In the genomic region with DNA sequence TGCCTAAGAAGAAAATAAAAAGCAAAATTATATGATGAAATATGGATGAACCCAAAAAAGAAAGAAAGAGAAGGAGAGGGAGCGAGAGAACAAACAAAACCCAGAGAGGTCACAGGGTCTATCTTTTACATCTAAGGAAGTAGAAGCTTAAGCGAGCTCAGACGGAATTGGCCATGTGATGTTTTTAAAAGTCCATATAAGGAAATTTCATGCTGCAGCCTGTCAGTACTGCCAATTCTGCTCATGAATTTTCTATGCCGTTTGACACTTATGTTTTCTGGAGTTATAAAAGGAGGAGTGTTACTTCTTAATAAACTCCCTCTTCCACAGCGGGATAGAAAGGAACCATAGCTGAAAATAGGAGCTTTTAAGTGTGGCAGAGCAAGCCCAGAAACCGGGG, we compare ENCODE assay signal across 1 cellular context.
TF ChIP-seq lines count a peak whose summit lies in the region.

No MANE protein-coding gene starts in this region.

TF ChIP-seq in GM23338, 12 proteins besides CTCF, POLR2A, EP300 and RAD21:
- TF ChIP-seq, protein P1, sequence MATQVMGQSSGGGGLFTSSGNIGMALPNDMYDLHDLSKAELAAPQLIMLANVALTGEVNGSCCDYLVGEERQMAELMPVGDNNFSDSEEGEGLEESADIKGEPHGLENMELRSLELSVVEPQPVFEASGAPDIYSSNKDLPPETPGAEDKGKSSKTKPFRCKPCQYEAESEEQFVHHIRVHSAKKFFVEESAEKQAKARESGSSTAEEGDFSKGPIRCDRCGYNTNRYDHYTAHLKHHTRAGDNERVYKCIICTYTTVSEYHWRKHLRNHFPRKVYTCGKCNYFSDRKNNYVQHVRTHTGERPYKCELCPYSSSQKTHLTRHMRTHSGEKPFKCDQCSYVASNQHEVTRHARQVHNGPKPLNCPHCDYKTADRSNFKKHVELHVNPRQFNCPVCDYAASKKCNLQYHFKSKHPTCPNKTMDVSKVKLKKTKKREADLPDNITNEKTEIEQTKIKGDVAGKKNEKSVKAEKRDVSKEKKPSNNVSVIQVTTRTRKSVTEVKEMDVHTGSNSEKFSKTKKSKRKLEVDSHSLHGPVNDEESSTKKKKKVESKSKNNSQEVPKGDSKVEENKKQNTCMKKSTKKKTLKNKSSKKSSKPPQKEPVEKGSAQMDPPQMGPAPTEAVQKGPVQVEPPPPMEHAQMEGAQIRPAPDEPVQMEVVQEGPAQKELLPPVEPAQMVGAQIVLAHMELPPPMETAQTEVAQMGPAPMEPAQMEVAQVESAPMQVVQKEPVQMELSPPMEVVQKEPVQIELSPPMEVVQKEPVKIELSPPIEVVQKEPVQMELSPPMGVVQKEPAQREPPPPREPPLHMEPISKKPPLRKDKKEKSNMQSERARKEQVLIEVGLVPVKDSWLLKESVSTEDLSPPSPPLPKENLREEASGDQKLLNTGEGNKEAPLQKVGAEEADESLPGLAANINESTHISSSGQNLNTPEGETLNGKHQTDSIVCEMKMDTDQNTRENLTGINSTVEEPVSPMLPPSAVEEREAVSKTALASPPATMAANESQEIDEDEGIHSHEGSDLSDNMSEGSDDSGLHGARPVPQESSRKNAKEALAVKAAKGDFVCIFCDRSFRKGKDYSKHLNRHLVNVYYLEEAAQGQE (IDR thresholded peaks at IDR 0.05; ENCODE audit: unreplicated experiment), result no peak
- TF ChIP-seq JUNB (IDR thresholded peaks at IDR 0.05; ENCODE audit: unreplicated experiment) (no peak), ZNF331 (CRISPR knock-in tag; IDR thresholded peaks at IDR 0.05; ENCODE audit: low read depth) (no peak), STAT1 (IDR thresholded peaks at IDR 0.05; ENCODE audit: unreplicated experiment) (no peak), EZH2 (IDR thresholded peaks at IDR 0.05; ENCODE audit: low read depth, unreplicated experiment) (no peak), EZH2phosphoT487 (IDR thresholded peaks at IDR 0.05; ENCODE audit: unreplicated experiment) (no peak), CREB1 (CRISPR knock-in tag; IDR thresholded peaks at IDR 0.05; ENCODE audit: low read depth) (no peak), POLR2AphosphoS5 (IDR thresholded peaks at IDR 0.05; ENCODE audit: low read depth) (no peak), NANOG (IDR thresholded peaks at IDR 0.05; ENCODE audit: borderline replicate concordance) (no peak), ZNF114 (CRISPR knock-in tag; IDR thresholded peaks at IDR 0.05) (no peak)
- TF ChIP-seq, protein P2, sequence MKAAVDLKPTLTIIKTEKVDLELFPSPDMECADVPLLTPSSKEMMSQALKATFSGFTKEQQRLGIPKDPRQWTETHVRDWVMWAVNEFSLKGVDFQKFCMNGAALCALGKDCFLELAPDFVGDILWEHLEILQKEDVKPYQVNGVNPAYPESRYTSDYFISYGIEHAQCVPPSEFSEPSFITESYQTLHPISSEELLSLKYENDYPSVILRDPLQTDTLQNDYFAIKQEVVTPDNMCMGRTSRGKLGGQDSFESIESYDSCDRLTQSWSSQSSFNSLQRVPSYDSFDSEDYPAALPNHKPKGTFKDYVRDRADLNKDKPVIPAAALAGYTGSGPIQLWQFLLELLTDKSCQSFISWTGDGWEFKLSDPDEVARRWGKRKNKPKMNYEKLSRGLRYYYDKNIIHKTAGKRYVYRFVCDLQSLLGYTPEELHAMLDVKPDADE (IDR thresholded peaks at IDR 0.05), result no peak
- TF ChIP-seq, protein P3, sequence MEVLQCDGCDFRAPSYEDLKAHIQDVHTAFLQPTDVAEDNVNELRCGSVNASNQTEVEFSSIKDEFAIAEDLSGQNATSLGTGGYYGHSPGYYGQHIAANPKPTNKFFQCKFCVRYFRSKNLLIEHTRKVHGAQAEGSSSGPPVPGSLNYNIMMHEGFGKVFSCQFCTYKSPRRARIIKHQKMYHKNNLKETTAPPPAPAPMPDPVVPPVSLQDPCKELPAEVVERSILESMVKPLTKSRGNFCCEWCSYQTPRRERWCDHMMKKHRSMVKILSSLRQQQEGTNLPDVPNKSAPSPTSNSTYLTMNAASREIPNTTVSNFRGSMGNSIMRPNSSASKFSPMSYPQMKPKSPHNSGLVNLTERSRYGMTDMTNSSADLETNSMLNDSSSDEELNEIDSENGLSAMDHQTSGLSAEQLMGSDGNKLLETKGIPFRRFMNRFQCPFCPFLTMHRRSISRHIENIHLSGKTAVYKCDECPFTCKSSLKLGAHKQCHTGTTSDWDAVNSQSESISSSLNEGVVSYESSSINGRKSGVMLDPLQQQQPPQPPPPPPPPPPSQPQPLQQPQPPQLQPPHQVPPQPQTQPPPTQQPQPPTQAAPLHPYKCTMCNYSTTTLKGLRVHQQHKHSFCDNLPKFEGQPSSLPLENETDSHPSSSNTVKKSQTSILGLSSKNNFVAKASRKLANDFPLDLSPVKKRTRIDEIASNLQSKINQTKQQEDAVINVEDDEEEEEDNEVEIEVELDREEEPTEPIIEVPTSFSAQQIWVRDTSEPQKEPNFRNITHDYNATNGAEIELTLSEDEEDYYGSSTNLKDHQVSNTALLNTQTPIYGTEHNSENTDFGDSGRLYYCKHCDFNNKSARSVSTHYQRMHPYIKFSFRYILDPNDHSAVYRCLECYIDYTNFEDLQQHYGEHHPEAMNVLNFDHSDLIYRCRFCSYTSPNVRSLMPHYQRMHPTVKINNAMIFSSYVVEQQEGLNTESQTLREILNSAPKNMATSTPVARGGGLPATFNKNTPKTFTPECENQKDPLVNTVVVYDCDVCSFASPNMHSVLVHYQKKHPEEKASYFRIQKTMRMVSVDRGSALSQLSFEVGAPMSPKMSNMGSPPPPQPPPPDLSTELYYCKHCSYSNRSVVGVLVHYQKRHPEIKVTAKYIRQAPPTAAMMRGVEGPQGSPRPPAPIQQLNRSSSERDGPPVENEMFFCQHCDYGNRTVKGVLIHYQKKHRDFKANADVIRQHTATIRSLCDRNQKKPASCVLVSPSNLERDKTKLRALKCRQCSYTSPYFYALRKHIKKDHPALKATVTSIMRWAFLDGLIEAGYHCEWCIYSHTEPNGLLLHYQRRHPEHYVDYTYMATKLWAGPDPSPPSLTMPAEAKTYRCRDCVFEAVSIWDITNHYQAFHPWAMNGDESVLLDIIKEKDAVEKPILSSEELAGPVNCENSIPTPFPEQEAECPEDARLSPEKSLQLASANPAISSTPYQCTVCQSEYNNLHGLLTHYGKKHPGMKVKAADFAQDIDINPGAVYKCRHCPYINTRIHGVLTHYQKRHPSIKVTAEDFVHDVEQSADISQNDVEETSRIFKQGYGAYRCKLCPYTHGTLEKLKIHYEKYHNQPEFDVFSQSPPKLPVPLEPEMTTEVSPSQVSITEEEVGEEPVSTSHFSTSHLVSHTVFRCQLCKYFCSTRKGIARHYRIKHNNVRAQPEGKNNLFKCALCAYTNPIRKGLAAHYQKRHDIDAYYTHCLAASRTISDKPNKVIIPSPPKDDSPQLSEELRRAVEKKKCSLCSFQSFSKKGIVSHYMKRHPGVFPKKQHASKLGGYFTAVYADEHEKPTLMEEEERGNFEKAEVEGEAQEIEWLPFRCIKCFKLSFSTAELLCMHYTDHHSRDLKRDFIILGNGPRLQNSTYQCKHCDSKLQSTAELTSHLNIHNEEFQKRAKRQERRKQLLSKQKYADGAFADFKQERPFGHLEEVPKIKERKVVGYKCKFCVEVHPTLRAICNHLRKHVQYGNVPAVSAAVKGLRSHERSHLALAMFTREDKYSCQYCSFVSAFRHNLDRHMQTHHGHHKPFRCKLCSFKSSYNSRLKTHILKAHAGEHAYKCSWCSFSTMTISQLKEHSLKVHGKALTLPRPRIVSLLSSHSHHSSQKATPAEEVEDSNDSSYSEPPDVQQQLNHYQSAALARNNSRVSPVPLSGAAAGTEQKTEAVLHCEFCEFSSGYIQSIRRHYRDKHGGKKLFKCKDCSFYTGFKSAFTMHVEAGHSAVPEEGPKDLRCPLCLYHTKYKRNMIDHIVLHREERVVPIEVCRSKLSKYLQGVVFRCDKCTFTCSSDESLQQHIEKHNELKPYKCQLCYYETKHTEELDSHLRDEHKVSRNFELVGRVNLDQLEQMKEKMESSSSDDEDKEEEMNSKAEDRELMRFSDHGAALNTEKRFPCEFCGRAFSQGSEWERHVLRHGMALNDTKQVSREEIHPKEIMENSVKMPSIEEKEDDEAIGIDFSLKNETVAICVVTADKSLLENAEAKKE (CRISPR knock-in tag; IDR thresholded peaks at IDR 0.05), result no peak
